In genomic region chr14:67576216-67576615, GRCh38 we compare ENCODE assay signal across 26 cellular contexts. TPM values are rescaled to one million over a fixed set of nuclear protein-coding genes. Genes with fewer than 3 reads are reported as not detected.
DNase-seq lines count a peak whose midpoint lies in the region; ATAC-seq, FAIRE-seq and TF ChIP-seq lines count a peak whose summit lies in the region.
"Had no signal": no experiment of that assay in that cellular context is flagged by ENCODE, and none has a peak within 500 bp of the region (broad histone marks: within the 10 kb centered on the region; RNA-seq: fewer than 3 reads in every experiment).

No MANE protein-coding gene starts in this region.

- H4K20me1 ChIP-seq in OCI-LY3 (ENCODE audit: insufficient read depth, low read length), result no peaks in the 10 kb centered on the region

- no peaks in the 10 kb centered on the region for H3K36me3 ChIP-seq in OCI-LY3 (replicated peaks; ENCODE audit: low read depth, low read length)
- peaks cover 0 to 14% (median 2%) of the 10 kb centered on the region in 4 donors for H3K36me3 ChIP-seq in sigmoid colon
- no peaks in the 10 kb centered on the region for H3K36me3 ChIP-seq in WERI-Rb-1
- H3K36me3 ChIP-seq: HAP-1, SJSA1 had no signal

- H3K9ac ChIP-seq in OCI-LY3 (ENCODE audit: low read length), result no peak overlapping the region

- TF ChIP-seq CTCF in OCI-LY3 (IDR thresholded peaks at IDR 0.05; ENCODE audit: low read depth, low read length) (no peak), sigmoid colon (IDR thresholded peaks at IDR 0.05) (no peak), WERI-Rb-1 (IDR thresholded peaks at IDR 0.05; ENCODE audit: low read depth, low read length) (no peak)

- no peak overlapping the region for H2AFZ ChIP-seq in OCI-LY3 (ENCODE audit: low read depth, low read length)

- H3K9me3 ChIP-seq in OCI-LY3 (ENCODE audit: insufficient read depth, low read length), result no peaks in the 10 kb centered on the region
- H3K9me3 ChIP-seq in sigmoid colon, result no peaks in the 10 kb centered on the region
- H3K9me3 ChIP-seq in WERI-Rb-1 (ENCODE audit: severe bottlenecking), result no peaks in the 10 kb centered on the region
- H3K9me3 ChIP-seq: HAP-1, SJSA1 had no signal

- intact Hi-C loops in sigmoid colon (cut with DNase I), result no loop called here

- H3K27ac ChIP-seq in OCI-LY3 (ENCODE audit: low read length), result no peak overlapping the region
- H3K27ac ChIP-seq in sigmoid colon, result no peak overlapping the region
- H3K27ac ChIP-seq in WERI-Rb-1, result no peak overlapping the region
- H3K27ac ChIP-seq: SJSA1 had no signal

- H3K4me3 ChIP-seq in OCI-LY3 (ENCODE audit: low read length) (no peak overlapping the region), sigmoid colon (no peak overlapping the region), WERI-Rb-1 (ENCODE audit: low read depth, low read length) (no peak overlapping the region)
- H3K4me3 ChIP-seq: HAP-1, SJSA1 had no signal

- H3K4me1 ChIP-seq in OCI-LY3 (ENCODE audit: low read length) (peaks cover 10% of the 10 kb centered on the region), sigmoid colon (no peaks in the 10 kb centered on the region)
- H3K4me1 ChIP-seq: HAP-1, SJSA1 had no signal

- FAIRE-seq in HTR-8/SVneo (lab: Jason Lieb, UNC), result peak; percentile 91
- FAIRE-seq: G401.6 had no signal

- no peaks in the 10 kb centered on the region for H3K79me2 ChIP-seq in OCI-LY3 (ENCODE audit: low read length)

- WGBS in sigmoid colon, 2 donors, result 95 to 96% methylated on average over 4 of the region's 4 CpGs

- peak overlapping the region; percentile 7; the same call in 1 of the 2 replicates for H3K4me2 ChIP-seq in OCI-LY3 (ENCODE audit: low read length)

- DNase-seq in HTR-8/SVneo (ENCODE audit: insufficient read length, low spot score) (no peak), mesenteric fat pad (ENCODE audit: low spot score) (peak; percentile 39), sigmoid colon (peak; percentile 9), WERI-Rb-1 (no peak), NCI-H1417 treated with DMSO at 0.1 percent for 48 hours (lab: John Stamatoyannopoulos, UW) (no peak)
- DNase-seq: C1 segment of cervical spinal cord; CD4-positive, alpha-beta memory T cell; COR-L47; DMS53; GOT3; HFFc6; NCI-H1048; NCI-H1417; NCI-H187; NCI-H2081 treated with DMSO at 0.1 percent for 48 hours; NCI-H2171; NCI-H345; NCI-H510A treated with DMSO at 0.1 percent for 48 hours; PC-3 had no signal

- H3K27me3 ChIP-seq in OCI-LY3 (ENCODE audit: low read depth, low read length) (no peaks in the 10 kb centered on the region), sigmoid colon (no peaks in the 10 kb centered on the region), WERI-Rb-1 (ENCODE audit: insufficient read depth, low read depth, severe bottlenecking) (no peaks in the 10 kb centered on the region)
- H3K27me3 ChIP-seq: SJSA1 had no signal

- ATAC-seq in GM21381 (IDR thresholded peaks at IDR 0.05; ENCODE audit: unreplicated experiment), result no peak
- ATAC-seq: PC-3, Right ventricle myocardium inferior had no signal

- TF ChIP-seq POLR2A in sigmoid colon (IDR thresholded peaks at IDR 0.05), result no peak

- no peak for TF ChIP-seq EP300 in sigmoid colon (IDR thresholded peaks at IDR 0.05)

RNA-seq across cellular contexts. Expression of gene PIGH, which starts 23.9 kb away (rescaled TPM):
- total RNA-seq in mesenteric fat pad (16.9 TPM), sigmoid colon (10 to 100 TPM; 15.2 to 32.9 (median 24.4) TPM)
- 10 to 100 TPM in 1 of 3 donors, 1 to 10 TPM in 2; 8.4 to 14.1 (median 9.9) TPM for polyA plus RNA-seq in sigmoid colon

RNA-seq across cellular contexts. Expression of gene PLEKHH1, which starts 43.1 kb away (rescaled TPM):
- 6.8 TPM for total RNA-seq in mesenteric fat pad
- total RNA-seq in sigmoid colon, result 1 to 10 TPM; 2.0 to 8.0 (median 2.9) TPM
- polyA plus RNA-seq in sigmoid colon, result 10 to 100 TPM; 10.8 to 25.3 (median 12.3) TPM
- polyA plus RNA-seq: IgD-negative memory B cell had no signal

RNA-seq across cellular contexts. Expression of gene ARG2, which starts 43.5 kb away (rescaled TPM):
- total RNA-seq in mesenteric fat pad (6.6 TPM), sigmoid colon (10 to 100 TPM in 1 of 4 donors, 1 to 10 TPM in 3; 1.6 to 11.4 (median 5.5) TPM)
- polyA plus RNA-seq in sigmoid colon, result 10 to 100 TPM in 1 of 3 donors, 1 to 10 TPM in 1, under 1 TPM in 1; 0.60 to 59.2 (median 5.7) TPM

Comparison
In these comparisons a context has a peak if more than half of its experiments do, and no peak if none do; other contexts are left out.
1. DNase-seq: peak in mesenteric fat pad (single experiment) and sigmoid colon (single experiment); none in HTR-8/SVneo (single experiment), WERI-Rb-1 (single experiment) and NCI-H1417 treated with DMSO at 0.1 percent for 48 hours (single experiment).